Comparison of ENCODE assay signal across 14 cellular contexts in genomic region chr17:2689411-2690164, GRCh38. TPM values are rescaled to one million over a fixed set of nuclear protein-coding genes. Genes with fewer than 3 reads are reported as not detected.
DNase-seq lines count a peak whose midpoint lies in the region; ATAC-seq and TF ChIP-seq lines count a peak whose summit lies in the region.
"Had no signal": no experiment of that assay in that cellular context is flagged by ENCODE, and none has a peak within 500 bp of the region (broad histone marks: within the 10 kb centered on the region; RNA-seq: fewer than 3 reads in every experiment).

No MANE protein-coding gene starts in this region.

- TF ChIP-seq POLR2A in thyroid gland (IDR thresholded peaks at IDR 0.05), result no peak

- no peaks in the 10 kb centered on the region for H3K27me3 ChIP-seq in thyroid gland
- H3K27me3 ChIP-seq: esophagus squamous epithelium had no signal

- POLR2A ChIA-PET in activated CD8-positive, alpha-beta T cell treated with anti-CD3 and anti-CD28 coated beads for 36 hours (lab: Charles Lee), result interaction anchor here (1.4 kb wide), 1 partner anchor 17 kb away, joined by 6 read pairs; no protein-coding TSS in a partner anchor

- no peak overlapping the region for H3K4me3 ChIP-seq in thyroid gland (replicated peaks in 1 of 3)
- H3K4me3 ChIP-seq: esophagus squamous epithelium, lung had no signal

- no peaks in the 10 kb centered on the region for H3K9me3 ChIP-seq in thyroid gland
- H3K9me3 ChIP-seq: esophagus squamous epithelium had no signal

- 58 to 74% methylated on average over 17 to 21 of the region's 40 CpGs for WGBS in thyroid gland, 2 donors

- H3K27ac Mint-ChIP-seq in activated CD8-positive, alpha-beta T cell treated with anti-CD3 and anti-CD28 coated beads for 36 hours, result no peak overlapping the region

- peaks cover 20 to 30% of the 10 kb centered on the region in 2 donors for H3K36me3 ChIP-seq in thyroid gland

- H3K36me3 Mint-ChIP-seq in activated CD8-positive, alpha-beta T cell treated with anti-CD3 and anti-CD28 coated beads for 36 hours (ENCODE audit: low read depth), result peaks cover 13% of the 10 kb centered on the region

- H3K4me1 Mint-ChIP-seq in activated CD8-positive, alpha-beta T cell treated with anti-CD3 and anti-CD28 coated beads for 36 hours (ENCODE audit: low read depth), result peaks cover 10% of the 10 kb centered on the region

- peak; percentile 2 for DNase-seq in activated CD4-positive, alpha-beta T cell treated with anti-CD3 and anti-CD28 coated beads for 48 hours
- DNase-seq in activated CD4-positive, alpha-beta T cell treated with anti-CD3 and anti-CD28 coated beads for 4 hours, result no peak
- DNase-seq in activated CD8-positive, alpha-beta T cell treated with anti-CD3 and anti-CD28 coated beads for 36 hours, result no peak
- DNase-seq in iPS-NIHi11 (ENCODE audit: low spot score) (peak; percentile 23), thyroid gland (no peak)
- DNase-seq: esophagus squamous epithelium, NCI-H1092, SW 1271 had no signal

- H3K27me3 Mint-ChIP-seq in activated CD8-positive, alpha-beta T cell treated with anti-CD3 and anti-CD28 coated beads for 36 hours, result no peaks in the 10 kb centered on the region
- H3K27me3 Mint-ChIP-seq: activated naive CD4-positive, alpha-beta T cell treated with anti-CD3 and anti-CD28 coated beads, Interleukin-2, amount 50 U/mL, for 24 hours had no signal

- intact Hi-C loops in activated CD8-positive, alpha-beta T cell treated with anti-CD3 and anti-CD28 coated beads for 36 hours (cut with micrococcal nuclease), result no loop called here
- intact Hi-C loops in thyroid gland (cut with DNase I), result loop anchor here (10.0 kb wide), 1 partner anchor 95 kb away; the partner anchor contains the start of gene PAFAH1B1

- ATAC-seq in activated CD8-positive, alpha-beta T cell treated with anti-CD3 and anti-CD28 coated beads for 36 hours, result peak; percentile 25
- ATAC-seq in HG03139 (IDR thresholded peaks at IDR 0.05; ENCODE audit: unreplicated experiment), result no peak
- no peak for ATAC-seq in HG03460 (IDR thresholded peaks at IDR 0.05; ENCODE audit: unreplicated experiment)
- ATAC-seq in GM19467 (IDR thresholded peaks at IDR 0.05; ENCODE audit: unreplicated experiment), result no peak

- peaks cover 40 to 47% of the 10 kb centered on the region in 2 donors for H3K4me1 ChIP-seq in thyroid gland

- H3K27ac ChIP-seq in thyroid gland, result peak overlapping the region; percentile 95 to 99 (median 97)
- H3K27ac ChIP-seq: C4-2B had no signal

- H3K9me3 Mint-ChIP-seq in activated CD8-positive, alpha-beta T cell treated with anti-CD3 and anti-CD28 coated beads for 36 hours, result no peaks in the 10 kb centered on the region
- H3K9me3 Mint-ChIP-seq: activated naive CD4-positive, alpha-beta T cell treated with anti-CD3 and anti-CD28 coated beads, Interleukin-2, amount 50 U/mL, for 24 hours had no signal

- H3K4me3 Mint-ChIP-seq in activated CD8-positive, alpha-beta T cell treated with anti-CD3 and anti-CD28 coated beads for 36 hours, result no peak overlapping the region
- H3K4me3 Mint-ChIP-seq: activated naive CD4-positive, alpha-beta T cell treated with anti-CD3 and anti-CD28 coated beads, Interleukin-2, amount 50 U/mL, for 24 hours had no signal

- TF ChIP-seq CTCF in activated CD8-positive, alpha-beta T cell treated with anti-CD3 and anti-CD28 coated beads for 36 hours (IDR thresholded peaks at IDR 0.05), result no peak
- TF ChIP-seq CTCF in thyroid gland (IDR thresholded peaks at IDR 0.05), result no peak

- CTCF ChIA-PET in activated CD8-positive, alpha-beta T cell treated with anti-CD3 and anti-CD28 coated beads for 36 hours (lab: Charles Lee), result no interaction called here

RNA-seq across cellular contexts. Expression of gene CLUH, which starts 22.0 kb away (rescaled TPM):
- 100 to 1,000 TPM; 105 to 111 TPM for total RNA-seq in activated CD8-positive, alpha-beta T cell treated with anti-CD3 and anti-CD28 coated beads for 36 hours
- total RNA-seq in thyroid gland, result 10 to 100 TPM; 45.7 to 99.2 (median 78.6) TPM

RNA-seq across cellular contexts. Expression of gene CCDC92B, which starts 59.9 kb away (rescaled TPM):
- total RNA-seq in activated CD8-positive, alpha-beta T cell treated with anti-CD3 and anti-CD28 coated beads for 36 hours, result under 1 TPM in 1 of 2 experiments, not detected in 1; 0.09 TPM
- under 1 TPM in 1 of 4 donors, not detected in 3; 0.25 TPM for total RNA-seq in thyroid gland

Comparison
In these comparisons a context has a peak if more than half of its experiments do, and no peak if none do; other contexts are left out.
1. DNase-seq: peak in activated CD4-positive, alpha-beta T cell treated with anti-CD3 and anti-CD28 coated beads for 48 hours (single experiment) and iPS-NIHi11 (single experiment); none in activated CD4-positive, alpha-beta T cell treated with anti-CD3 and anti-CD28 coated beads for 4 hours (0 of 2), activated CD8-positive, alpha-beta T cell treated with anti-CD3 and anti-CD28 coated beads for 36 hours (single experiment) and thyroid gland (0 of 2).